14 cellular contexts compared by ENCODE assay signal in genomic region chr5:119336262-119336661, GRCh38. TPM values are rescaled to one million over a fixed set of nuclear protein-coding genes. Genes with fewer than 3 reads are reported as not detected.
A peak's percentile ranks its signal among the peaks of the same experiment; 100 is the strongest.
DNase-seq lines count a peak whose midpoint lies in the region; ATAC-seq and TF ChIP-seq lines count a peak whose summit lies in the region.
"Had no signal": no experiment of that assay in that cellular context is flagged by ENCODE, and none has a peak within 500 bp of the region (broad histone marks: within the 10 kb centered on the region; RNA-seq: fewer than 3 reads in every experiment).

No MANE protein-coding gene starts in this region.

- H3K4me1 ChIP-seq in CD8-positive, alpha-beta memory T cell (ENCODE audit: insufficient read depth, low read length): peaks cover 98% of the 10 kb centered on the region
- peaks cover 4 to 85% (median 28%) of the 10 kb centered on the region in 3 donors for H3K4me1 ChIP-seq in esophagus squamous epithelium
- H3K4me1 ChIP-seq: neural progenitor cell had no signal

- H3K9me3 Mint-ChIP-seq in CD8-positive, alpha-beta memory T cell: no peaks in the 10 kb centered on the region
- H3K9me3 Mint-ChIP-seq in naive B cell: no peaks in the 10 kb centered on the region
- H3K9me3 Mint-ChIP-seq: neural progenitor cell had no signal

- POLR2A ChIA-PET in CD8-positive, alpha-beta memory T cell (lab: Charles Lee): interaction anchor here (1.6 kb wide), 1 partner anchor 21 kb away, joined by 5 read pairs; no protein-coding TSS in a partner anchor

- H3K36me3 ChIP-seq in CD8-positive, alpha-beta memory T cell (ENCODE audit: insufficient read depth, low read length): no peaks in the 10 kb centered on the region
- H3K36me3 ChIP-seq in H7 (replicated peaks; ENCODE audit: control insufficient read depth, insufficient read depth, low read length) (no peaks in the 10 kb centered on the region), esophagus squamous epithelium (no peaks in the 10 kb centered on the region)
- H3K36me3 ChIP-seq: neural progenitor cell had no signal

- no peak for TF ChIP-seq POLR2A in esophagus squamous epithelium (IDR thresholded peaks at IDR 0.05)

- no peak for DNase-seq in CD8-positive, alpha-beta memory T cell
- no peak for DNase-seq in T-helper 17 cell
- no peak for DNase-seq in naive B cell
- DNase-seq in Kasumi-1 (lab: John Stamatoyannopoulos, UW): no peak
- DNase-seq in SIG-M5 treated with dmso at 0.1 percent for 504 hours (lab: John Stamatoyannopoulos, UW; ENCODE audit: unreplicated experiment): no peak
- no peak for DNase-seq in H7
- DNase-seq in esophagus squamous epithelium (lab: John Stamatoyannopoulos, UW): no peak
- DNase-seq: activated CD8-positive, alpha-beta memory T cell treated with anti-CD3 and anti-CD28 coated beads, Interleukin-2, amount 50 U/mL, for 48 hours; dorsolateral prefrontal cortex; GF-D8; NCI-H1417 treated with DMSO at 0.1 percent for 48 hours; NCI-H524 had no signal

- H3K27me3 ChIP-seq in CD8-positive, alpha-beta memory T cell (ENCODE audit: insufficient read depth, low read length, poor library complexity, severe bottlenecking): no peaks in the 10 kb centered on the region
- H3K27me3 ChIP-seq in H7 (ENCODE audit: control insufficient read depth, insufficient read depth, low read length): no peaks in the 10 kb centered on the region
- H3K27me3 ChIP-seq in esophagus squamous epithelium: no peaks in the 10 kb centered on the region
- H3K27me3 ChIP-seq: neural progenitor cell had no signal

- H3K27me3 Mint-ChIP-seq in CD8-positive, alpha-beta memory T cell: no peaks in the 10 kb centered on the region
- H3K27me3 Mint-ChIP-seq in T-helper 17 cell (no peaks in the 10 kb centered on the region), naive B cell (no peaks in the 10 kb centered on the region)

- WGBS in esophagus squamous epithelium, 2 donors: 42 to 50% methylated on average over 1 of the region's 1 CpG

- peaks cover 94 to 98% (median 97%) of the 10 kb centered on the region in 3 donors for H3K4me1 Mint-ChIP-seq in CD8-positive, alpha-beta memory T cell
- peaks cover 75% of the 10 kb centered on the region for H3K4me1 Mint-ChIP-seq in T-helper 17 cell
- peaks cover 89 to 98% (median 93%) of the 10 kb centered on the region in 3 donors for H3K4me1 Mint-ChIP-seq in naive B cell
- H3K4me1 Mint-ChIP-seq: neural progenitor cell had no signal

- peak overlapping the region; percentile 19 for H3K4me3 ChIP-seq in CD8-positive, alpha-beta memory T cell (ENCODE audit: low read length)
- H3K4me3 ChIP-seq in H7 (ENCODE audit: insufficient read depth, low read depth, low read length): no peak overlapping the region
- no peak overlapping the region for H3K4me3 ChIP-seq in esophagus squamous epithelium
- H3K4me3 ChIP-seq: dorsolateral prefrontal cortex, neural progenitor cell had no signal

- H3K4me3 Mint-ChIP-seq in CD8-positive, alpha-beta memory T cell: peak overlapping the region; percentile 66 to 89 (median 87)
- peak overlapping the region; percentile 99 for H3K4me3 Mint-ChIP-seq in T-helper 17 cell
- peak overlapping the region; percentile 73 to 92 (median 83) for H3K4me3 Mint-ChIP-seq in naive B cell
- H3K4me3 Mint-ChIP-seq: neural progenitor cell had no signal

- H3K36me3 Mint-ChIP-seq in CD8-positive, alpha-beta memory T cell: peaks cover 0 to 7% (median 6%) of the 10 kb centered on the region in 3 donors
- H3K36me3 Mint-ChIP-seq in T-helper 17 cell (ENCODE audit: low read depth) (peaks cover 11% of the 10 kb centered on the region), naive B cell (peaks cover 0 to 12% of the 10 kb centered on the region in 2 donors)
- H3K36me3 Mint-ChIP-seq: neural progenitor cell had no signal

- CTCF ChIA-PET in CD8-positive, alpha-beta memory T cell (lab: Charles Lee): interaction anchor here (0.8 to 5.6 kb wide), 10 partner anchors 12 to 76 kb away, joined by 3 to 24 read pairs (median 4); partner anchors contain the start of gene TNFAIP8

- ATAC-seq in T-helper 17 cell (peak; percentile 35), naive B cell (ENCODE audit: low read depth in 2 of 2) (peak in 1 of 2 donors; percentile 13)

- TF ChIP-seq CTCF in GM12872 (IDR thresholded peaks at IDR 0.05; ENCODE audit: insufficient read depth, low read depth, low read length) (peak; percentile 26; the same call in 1 of the 3 replicates), esophagus squamous epithelium (IDR thresholded peaks at IDR 0.05) (peak in 1 of 6 experiments; percentile 7)

- no peaks in the 10 kb centered on the region for H3K9me3 ChIP-seq in CD8-positive, alpha-beta memory T cell (ENCODE audit: low read length)
- H3K9me3 ChIP-seq in T-helper 17 cell (ENCODE audit: control insufficient read depth, low read length, poor library complexity, severe bottlenecking): no peaks in the 10 kb centered on the region
- H3K9me3 ChIP-seq in esophagus squamous epithelium: no peaks in the 10 kb centered on the region

- H3K27ac ChIP-seq in CD8-positive, alpha-beta memory T cell (ENCODE audit: low read depth, low read length): no peak overlapping the region
- peak overlapping the region in 2 of 4 donors; percentile 7 to 88 for H3K27ac ChIP-seq in esophagus squamous epithelium
- H3K27ac ChIP-seq: dorsolateral prefrontal cortex, neural progenitor cell had no signal

- H3K27ac Mint-ChIP-seq in CD8-positive, alpha-beta memory T cell: peak overlapping the region; percentile 84 to 99 (median 95)
- H3K27ac Mint-ChIP-seq in T-helper 17 cell (peak overlapping the region; percentile 99), naive B cell (peak overlapping the region; percentile 53 to 99 (median 94))
- H3K27ac Mint-ChIP-seq: neural progenitor cell had no signal

- intact Hi-C loops in esophagus squamous epithelium (cut with DNase I): loop anchor here (10.0 kb wide), 1 partner anchor 261 kb away; the partner anchor contains the start of gene DMXL1

RNA-seq across cellular contexts. Expression of gene TNFAIP8, which starts 19.6 kb away (rescaled TPM):
- total RNA-seq in CD8-positive, alpha-beta memory T cell: 100 to 1,000 TPM; 295 to 311 TPM
- 207 TPM for polyA plus RNA-seq in CD8-positive, alpha-beta memory T cell
- total RNA-seq in T-helper 17 cell: 100 to 1,000 TPM; 130 to 140 TPM
- polyA plus RNA-seq in naive B cell (ENCODE audit: low read depth in 6 of 6): 100 to 1,000 TPM; 224 to 432 (median 315) TPM
- total RNA-seq in H7 (2014; rRNA removed; shearing (Covaris generic)): 38.6 and 45.8 TPM in 2 replicates
- total RNA-seq in esophagus squamous epithelium: 10 to 100 TPM; 19.5 to 44.6 (median 34.9) TPM
